In the genomic region with DNA sequence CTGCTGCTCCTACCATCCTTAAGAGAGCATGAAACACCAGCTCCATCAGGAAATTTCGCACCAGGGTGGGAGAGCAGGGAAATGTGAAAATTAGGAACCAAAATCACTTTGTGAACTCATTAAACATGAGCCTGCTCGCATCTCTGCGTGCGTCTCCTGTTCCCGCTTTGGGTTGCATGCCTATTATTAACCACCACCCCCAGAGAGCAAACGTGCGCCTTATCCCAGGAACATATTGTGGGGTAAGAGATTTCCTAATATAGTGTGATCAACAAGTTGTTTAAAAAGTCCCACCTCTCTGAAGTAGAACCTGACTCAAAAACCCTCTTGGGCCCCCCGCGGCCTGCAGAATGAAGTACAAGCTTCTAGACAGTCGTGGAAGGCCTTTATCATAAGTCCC, we compare ENCODE assay signal across 25 cellular contexts.
"Had no signal": no experiment of that assay in that cellular context is flagged by ENCODE, and none has a peak within 500 bp of the region (broad histone marks: within the 10 kb centered on the region; RNA-seq: fewer than 3 reads in every experiment).

No MANE protein-coding gene starts in this region.

- H3K27ac ChIP-seq: stomach, suprapubic skin, testis, thoracic aorta, thyroid gland, tibial artery, tibial nerve, transverse colon, upper lobe of left lung, upper lobe of right lung, uterus, vagina had no signal

- DNase-seq: stimulated activated CD4-positive, alpha-beta T cell treated with anti-CD3 and anti-CD28 coated beads, Interleukin-2, amount 100 ng/mL, for 48 hours; stimulated activated CD4-positive, alpha-beta T cell treated with anti-CD3 and anti-CD28 coated beads, Interleukin-4, amount 100 ng/mL, for 1 hour; stimulated activated CD4-positive, alpha-beta T cell treated with anti-CD3 and anti-CD28 coated beads, Interleukin-4, amount 100 ng/mL, for 24 hours; stimulated activated CD4-positive, alpha-beta T cell treated with anti-CD3 and anti-CD28 coated beads, Interleukin-4, amount 100 ng/mL, for 4 hours; stimulated activated CD8-positive, alpha-beta memory T cell treated with anti-CD3 and anti-CD28 coated beads, Interleukin-4, amount 100 ng/mL, for 48 hours; stimulated activated naive B cell treated with anti-CD40 and anti-IgM and Interleukin-4, amounts not matched to agents 10 μg/mL and 1 μg/mL and 100 μg/mL, for 72 hours; stimulated activated naive CD4-positive, alpha-beta T cell; stimulated activated naive CD4-positive, alpha-beta T cell treated with Interleukin-2 at 50 U/mL for 16 hours; stimulated activated naive CD8-positive, alpha-beta T cell treated with anti-CD3 and anti-CD28 coated beads, Interleukin-15, amount 100 ng/mL, for 72 hours; stomach; substantia nigra; testis; thyroid gland; tibial artery; transverse colon; trophoblast cell; upper lobe of left lung; upper lobe of right lung; uterus had no signal

- ATAC-seq: stimulated activated effector memory CD8-positive, alpha-beta T cell treated with anti-CD3 and anti-CD28 coated beads, Interleukin-12 subunit alpha, Interleukin-12 subunit beta, amount 100 ng/mL, for 72 hours; stimulated activated memory B cell treated with anti-CD40 and anti-IgM and Interleukin-4, amounts not matched to agents 10 μg/mL and 1 μg/mL and 100 μg/mL, for 72 hours; stimulated activated naive B cell treated with anti-CD40 and anti-IgM and Interleukin-4, amounts not matched to agents 10 μg/mL and 1 μg/mL and 100 μg/mL, for 72 hours; stimulated activated naive CD8-positive, alpha-beta T cell treated with anti-CD3 and anti-CD28 coated beads, Interleukin-15, amount 100 ng/mL, for 72 hours; upper lobe of right lung had no signal
